ENCODE assay signal across 1 cellular context in the genomic region with DNA sequence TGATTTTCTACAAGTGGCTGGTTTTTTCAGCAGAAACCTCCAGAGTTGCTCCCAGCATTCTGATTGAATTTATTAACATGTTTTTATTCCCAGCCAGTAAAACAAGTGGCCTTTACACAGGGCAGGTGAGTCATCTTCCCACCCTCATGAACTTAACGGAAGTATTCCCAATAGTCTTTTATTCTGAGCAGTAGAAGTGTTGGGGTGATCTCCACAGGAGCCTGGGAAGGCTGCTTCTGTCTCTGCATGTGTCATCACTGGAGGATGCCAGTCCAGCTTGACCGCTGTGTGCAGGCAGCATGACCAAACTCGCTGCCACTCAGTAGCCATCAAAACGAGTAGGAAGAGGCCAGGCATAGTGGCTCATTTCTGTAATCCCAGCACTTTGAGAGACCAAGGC.
TF ChIP-seq lines count a peak whose summit lies in the region.

No MANE protein-coding gene starts in this region.

TF ChIP-seq in endothelial cell of umbilical vein, 7 proteins besides CTCF, POLR2A, EP300 and RAD21:
- TF ChIP-seq FOS (IDR thresholded peaks at IDR 0.05; ENCODE audit: borderline replicate concordance, insufficient read depth, low read length) (peak; percentile 33), JUN (IDR thresholded peaks at IDR 0.05; ENCODE audit: borderline replicate concordance, insufficient read depth, insufficient read length, low read depth) (no peak)
